1 cellular context compared by ENCODE assay signal in the genomic region with DNA sequence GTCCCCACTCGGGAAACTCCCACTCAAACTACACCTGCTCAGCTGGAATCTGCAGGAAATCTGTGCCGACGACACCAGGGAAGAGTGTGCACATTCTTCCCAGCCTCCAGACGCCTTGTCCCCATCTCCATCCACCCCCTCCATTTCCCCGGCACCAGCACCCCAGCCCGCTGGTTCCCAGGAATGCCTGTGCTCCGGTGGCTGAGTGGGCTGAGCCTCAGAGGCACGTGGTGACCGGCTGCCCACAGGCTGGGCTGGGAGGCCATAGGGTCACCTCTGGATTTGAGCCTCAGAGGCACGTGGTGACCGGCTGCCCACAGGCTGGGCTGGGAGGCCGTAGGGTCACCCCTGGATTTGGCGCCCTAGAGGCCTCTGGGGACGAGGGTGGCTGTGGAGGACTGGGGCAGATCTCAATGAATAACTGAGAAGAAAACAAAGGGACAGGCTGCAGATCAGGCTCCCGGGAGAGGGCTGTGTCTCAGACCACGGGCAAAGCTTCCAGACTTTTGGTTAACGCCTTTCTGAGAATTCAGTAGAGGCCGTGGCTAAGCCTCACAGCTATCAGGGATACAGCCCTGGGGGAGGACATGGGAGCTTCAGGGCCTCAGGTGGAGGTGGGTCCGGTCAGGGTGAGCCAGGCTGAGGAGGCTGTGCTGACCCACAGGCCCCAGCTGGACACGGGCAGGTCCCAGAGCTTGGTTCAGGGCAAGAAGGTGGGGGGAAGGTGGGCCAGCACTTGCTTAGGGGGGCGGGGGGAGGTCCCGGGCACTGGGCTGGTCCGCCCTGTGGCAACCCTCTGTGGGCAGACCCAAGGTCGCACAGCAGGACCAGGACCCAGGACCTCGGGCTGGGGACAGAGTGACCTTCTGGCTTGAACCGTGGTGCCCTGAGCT.
TF ChIP-seq lines count a peak whose summit lies in the region.

No MANE protein-coding gene starts in this region.

TF ChIP-seq in HEK293, 187 proteins besides CTCF, POLR2A, EP300 and RAD21 (continued from another document):
- TF ChIP-seq EGR2 (tag by site-specific recombination; IDR thresholded peaks at IDR 0.05; ENCODE audit: low read depth) (0 out of 2 replicates have a peak, but pooled peaks have one; percentile 7), ZNF76 (tag by site-specific recombination; IDR thresholded peaks at IDR 0.05; ENCODE audit: borderline replicate concordance, low read depth) (no peak), ZNF302 (tag by site-specific recombination; IDR thresholded peaks at IDR 0.05; ENCODE audit: low read depth) (no peak)
